In the genomic region with DNA sequence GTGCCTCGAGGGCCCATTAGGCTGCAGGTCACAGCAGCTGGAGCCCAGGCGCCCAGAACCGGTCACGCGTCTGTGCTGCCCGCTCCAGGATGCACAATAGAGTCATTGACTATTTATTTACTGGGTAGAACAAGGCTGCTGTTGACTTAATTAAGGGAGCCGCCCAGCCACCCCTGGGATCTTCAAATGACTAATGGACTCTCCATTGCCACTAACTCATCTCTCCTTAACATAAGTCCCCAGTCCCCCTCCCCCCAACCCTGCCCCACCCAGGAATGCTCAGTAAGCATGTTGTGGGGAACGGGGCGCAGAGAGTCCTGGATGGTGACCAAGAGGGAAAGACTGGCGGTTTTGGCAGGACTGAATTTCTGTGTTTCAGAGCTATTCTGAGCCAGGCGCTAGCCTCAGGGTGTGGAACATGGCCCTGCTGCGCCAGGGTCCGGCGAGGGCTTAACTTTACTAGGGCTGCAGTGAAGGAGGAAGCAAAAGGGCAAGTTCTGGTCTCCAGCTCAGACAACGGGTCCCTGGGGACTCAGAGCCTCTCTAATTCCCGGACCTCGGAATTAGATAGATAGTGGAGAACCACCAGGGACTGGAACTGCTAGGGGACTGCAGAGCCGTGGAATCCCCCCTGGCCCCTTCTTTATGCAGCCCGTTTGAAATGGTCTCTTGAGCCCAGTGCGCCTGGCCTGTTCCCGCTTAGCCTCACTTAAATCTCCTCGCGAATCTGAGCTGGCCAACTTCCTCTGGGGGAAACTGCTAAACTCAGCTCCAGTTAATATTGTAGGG, we compare ENCODE assay signal across 13 cellular contexts. TPM values are rescaled to one million over a fixed set of nuclear protein-coding genes. Genes with fewer than 3 reads are reported as not detected.
DNase-seq lines count a peak whose midpoint lies in the region; ATAC-seq, FAIRE-seq and TF ChIP-seq lines count a peak whose summit lies in the region.
"Had no signal": no experiment of that assay in that cellular context is flagged by ENCODE, and none has a peak within 500 bp of the region (broad histone marks: within the 10 kb centered on the region; RNA-seq: fewer than 3 reads in every experiment).

No MANE protein-coding gene starts in this region.

- peaks cover 13% of the 10 kb centered on the region for H4K20me1 ChIP-seq in neural progenitor cell (ENCODE audit: low read depth)

- H3K4me1 ChIP-seq in endodermal cell (ENCODE audit: control insufficient read depth, insufficient read depth, low read length) (no peaks in the 10 kb centered on the region), neural progenitor cell (peaks cover 15% of the 10 kb centered on the region)
- H3K4me1 ChIP-seq: psoas muscle had no signal

- 11 to 37% methylated on average over 6 to 23 of the region's 23 CpGs for WGBS in endodermal cell (ENCODE audit: insufficient coverage in 1 of 2, insufficient read length in 1 of 2), 2 experiments

- H3K4me1 Mint-ChIP-seq in endodermal cell (peaks cover 20% of the 10 kb centered on the region), neural progenitor cell (peaks cover 19% of the 10 kb centered on the region)
- H3K4me1 Mint-ChIP-seq in activated T-helper 1 cell treated with anti-CD3 and anti-CD28 coated beads, Interleukin-12 subunit alpha, Interleukin-12 subunit beta, Interleukin-2, Interleukin-4 antibody, amounts not matched to agents 30 ng/mL and 10 ng/mL and 1 ng/mL, durations not matched to agents 14 hours and 24 hours and 36 hours (ENCODE audit: low read depth) = no peaks in the 10 kb centered on the region
- no peaks in the 10 kb centered on the region for H3K4me1 Mint-ChIP-seq in activated CD8-positive, alpha-beta memory T cell treated with anti-CD3 and anti-CD28 coated beads, Interleukin-2, amount 10 ng/mL, durations not matched to agents 7 days and 5 days

- intact Hi-C loops in activated T-helper 1 cell treated with anti-CD3 and anti-CD28 coated beads, Interleukin-12 subunit alpha, Interleukin-12 subunit beta, Interleukin-2, Interleukin-4 antibody, amounts not matched to agents 30 ng/mL and 10 ng/mL and 1 ng/mL, durations not matched to agents 14 hours and 24 hours and 36 hours (cut with micrococcal nuclease) = no loop called here

- ATAC-seq in activated CD8-positive, alpha-beta memory T cell treated with anti-CD3 and anti-CD28 coated beads, Interleukin-2, amount 10 ng/mL, durations not matched to agents 7 days and 5 days = no peak
- ATAC-seq: psoas muscle had no signal

- no peak overlapping the region for H3K9ac ChIP-seq in endodermal cell (ENCODE audit: extremely low read depth, low read length, poor library complexity, severe bottlenecking)
- no peak overlapping the region for H3K9ac ChIP-seq in neural progenitor cell

- H3K4me2 ChIP-seq in neural progenitor cell = peak overlapping the region; percentile 96

- no peaks in the 10 kb centered on the region for H3K9me3 ChIP-seq in endodermal cell (ENCODE audit: control insufficient read depth, low read length)
- H3K9me3 ChIP-seq in neural progenitor cell (ENCODE audit: low read depth) = no peaks in the 10 kb centered on the region
- H3K9me3 ChIP-seq: psoas muscle had no signal

- H3K27ac Mint-ChIP-seq in endodermal cell (no peak overlapping the region), neural progenitor cell (no peak overlapping the region)
- H3K27ac Mint-ChIP-seq in activated T-helper 1 cell treated with anti-CD3 and anti-CD28 coated beads, Interleukin-12 subunit alpha, Interleukin-12 subunit beta, Interleukin-2, Interleukin-4 antibody, amounts not matched to agents 30 ng/mL and 10 ng/mL and 1 ng/mL, durations not matched to agents 14 hours and 24 hours and 36 hours = no peak overlapping the region
- no peak overlapping the region for H3K27ac Mint-ChIP-seq in activated CD8-positive, alpha-beta memory T cell treated with anti-CD3 and anti-CD28 coated beads, Interleukin-2, amount 10 ng/mL, durations not matched to agents 7 days and 5 days
- H3K27ac Mint-ChIP-seq: activated T-helper 2 cell treated with anti-CD3 and anti-CD28 coated beads, Interferon-gamma antibody, Interleukin-2, Interleukin-4, amounts not matched to agents 10 μg/mL and 5 μg/mL and 100 μg/mL, durations not matched to agents 14 hours and 24 hours and 36 hours had no signal

- H3K79me2 ChIP-seq in neural progenitor cell (ENCODE audit: low read depth) = no peaks in the 10 kb centered on the region

- FAIRE-seq in frontal cortex (lab: Jason Lieb, UNC) = no peak
- no peak for FAIRE-seq in HTR-8/SVneo (lab: Jason Lieb, UNC)
- FAIRE-seq: G401.6, islet of Langerhans, TTC549 had no signal

- DNase-seq in ELF-1 (ENCODE audit: low read depth, low spot score) = peak; percentile 54
- peak; percentile 23 for DNase-seq in NCI-H2029 (lab: John Stamatoyannopoulos, UW)
- DNase-seq in endodermal cell = peak; percentile 74
- DNase-seq in neural progenitor cell (ENCODE audit: low spot score) = peak; percentile 40
- DNase-seq in activated T-helper 1 cell treated with anti-CD3 and anti-CD28 coated beads, Interleukin-12 subunit alpha, Interleukin-12 subunit beta, Interleukin-2, Interleukin-4 antibody, amounts not matched to agents 30 ng/mL and 10 ng/mL and 1 ng/mL, durations not matched to agents 14 hours and 24 hours and 36 hours (ENCODE audit: low spot score) = no peak
- no peak for DNase-seq in frontal cortex (ENCODE audit: low spot score in 2 of 2)
- no peak for DNase-seq in activated CD8-positive, alpha-beta memory T cell treated with anti-CD3 and anti-CD28 coated beads, Interleukin-2, amount 10 ng/mL, durations not matched to agents 7 days and 5 days
- DNase-seq in HTR-8/SVneo (ENCODE audit: insufficient read length, low spot score) = no peak

- H3K4me3 ChIP-seq in endodermal cell (ENCODE audit: low read length) (peak overlapping the region; percentile 76), neural progenitor cell (peak overlapping the region; percentile 56)

- H3K36me3 ChIP-seq in endodermal cell (ENCODE audit: control insufficient read depth, insufficient read depth, low read length) (no peaks in the 10 kb centered on the region), neural progenitor cell (no peaks in the 10 kb centered on the region)

- H3K36me3 Mint-ChIP-seq in endodermal cell (ENCODE audit: low read depth) = no peaks in the 10 kb centered on the region
- H3K36me3 Mint-ChIP-seq in neural progenitor cell = no peaks in the 10 kb centered on the region
- no peaks in the 10 kb centered on the region for H3K36me3 Mint-ChIP-seq in activated T-helper 1 cell treated with anti-CD3 and anti-CD28 coated beads, Interleukin-12 subunit alpha, Interleukin-12 subunit beta, Interleukin-2, Interleukin-4 antibody, amounts not matched to agents 30 ng/mL and 10 ng/mL and 1 ng/mL, durations not matched to agents 14 hours and 24 hours and 36 hours (ENCODE audit: low read depth)
- H3K36me3 Mint-ChIP-seq in activated CD8-positive, alpha-beta memory T cell treated with anti-CD3 and anti-CD28 coated beads, Interleukin-2, amount 10 ng/mL, durations not matched to agents 7 days and 5 days = no peaks in the 10 kb centered on the region

- H3K4me3 Mint-ChIP-seq in endodermal cell = peak overlapping the region; percentile 71
- H3K4me3 Mint-ChIP-seq in neural progenitor cell = peak overlapping the region; percentile 90
- no peak overlapping the region for H3K4me3 Mint-ChIP-seq in activated T-helper 1 cell treated with anti-CD3 and anti-CD28 coated beads, Interleukin-12 subunit alpha, Interleukin-12 subunit beta, Interleukin-2, Interleukin-4 antibody, amounts not matched to agents 30 ng/mL and 10 ng/mL and 1 ng/mL, durations not matched to agents 14 hours and 24 hours and 36 hours
- H3K4me3 Mint-ChIP-seq in activated CD8-positive, alpha-beta memory T cell treated with anti-CD3 and anti-CD28 coated beads, Interleukin-2, amount 10 ng/mL, durations not matched to agents 7 days and 5 days = no peak overlapping the region

- TF ChIP-seq CTCF in endodermal cell (conservative IDR thresholded peaks at IDR 0.05) (no peak), neural progenitor cell (IDR thresholded peaks at IDR 0.05) (no peak)

- CTCF ChIA-PET in activated CD8-positive, alpha-beta memory T cell treated with anti-CD3 and anti-CD28 coated beads, Interleukin-2, amount 10 ng/mL, durations not matched to agents 7 days and 5 days (lab: Charles Lee) = no interaction called here

- H3K27me3 Mint-ChIP-seq in endodermal cell (ENCODE audit: insufficient read depth) = peaks cover 65% of the 10 kb centered on the region
- H3K27me3 Mint-ChIP-seq in neural progenitor cell (ENCODE audit: insufficient read depth, low read depth) = peaks cover 35% of the 10 kb centered on the region
- H3K27me3 Mint-ChIP-seq in activated T-helper 1 cell treated with anti-CD3 and anti-CD28 coated beads, Interleukin-12 subunit alpha, Interleukin-12 subunit beta, Interleukin-2, Interleukin-4 antibody, amounts not matched to agents 30 ng/mL and 10 ng/mL and 1 ng/mL, durations not matched to agents 14 hours and 24 hours and 36 hours (ENCODE audit: insufficient read depth) = peaks cover 30% of the 10 kb centered on the region
- H3K27me3 Mint-ChIP-seq in activated CD8-positive, alpha-beta memory T cell treated with anti-CD3 and anti-CD28 coated beads, Interleukin-2, amount 10 ng/mL, durations not matched to agents 7 days and 5 days = peaks cover 38% of the 10 kb centered on the region

- H3F3A ChIP-seq in neural progenitor cell (ENCODE audit: low read depth) = peaks cover 13% of the 10 kb centered on the region

- H3K9me3 Mint-ChIP-seq in endodermal cell = no peaks in the 10 kb centered on the region
- no peaks in the 10 kb centered on the region for H3K9me3 Mint-ChIP-seq in neural progenitor cell
- no peaks in the 10 kb centered on the region for H3K9me3 Mint-ChIP-seq in activated T-helper 1 cell treated with anti-CD3 and anti-CD28 coated beads, Interleukin-12 subunit alpha, Interleukin-12 subunit beta, Interleukin-2, Interleukin-4 antibody, amounts not matched to agents 30 ng/mL and 10 ng/mL and 1 ng/mL, durations not matched to agents 14 hours and 24 hours and 36 hours
- H3K9me3 Mint-ChIP-seq in activated CD8-positive, alpha-beta memory T cell treated with anti-CD3 and anti-CD28 coated beads, Interleukin-2, amount 10 ng/mL, durations not matched to agents 7 days and 5 days (ENCODE audit: low read depth) = no peaks in the 10 kb centered on the region
- H3K9me3 Mint-ChIP-seq: activated T-helper 2 cell treated with anti-CD3 and anti-CD28 coated beads, Interferon-gamma antibody, Interleukin-2, Interleukin-4, amounts not matched to agents 10 μg/mL and 5 μg/mL and 100 μg/mL, durations not matched to agents 14 hours and 24 hours and 36 hours had no signal

- H2AFZ ChIP-seq in neural progenitor cell (replicated peaks) = peak overlapping the region; percentile 75

- H3K27ac ChIP-seq in endodermal cell (ENCODE audit: low read depth, low read length) (no peak overlapping the region), neural progenitor cell (no peak overlapping the region)
- H3K27ac ChIP-seq: psoas muscle had no signal

- peaks cover 70% of the 10 kb centered on the region for H3K27me3 ChIP-seq in endodermal cell (ENCODE audit: control insufficient read depth, insufficient read depth, low read length, poor library complexity, severe bottlenecking)
- peaks cover 74% of the 10 kb centered on the region for H3K27me3 ChIP-seq in neural progenitor cell

RNA-seq across cellular contexts. Expression of a gene that starts 1.5 kb away (rescaled TPM):
- total RNA-seq in endodermal cell = 1 to 10 TPM in 1 of 2 donors, under 1 TPM in 1; 1.00 to 4.5 TPM
- 2.2 TPM for polyA plus RNA-seq in endodermal cell (2013, experiment 1 of 2)
- 2.1 TPM for polyA plus RNA-seq in endodermal cell (2013, experiment 2 of 2)
- total RNA-seq in neural progenitor cell (ENCODE audit: low replicate concordance) = 0.88 and 1.5 TPM in 2 replicates
- not detected in 2 replicates for total RNA-seq in activated T-helper 1 cell treated with anti-CD3 and anti-CD28 coated beads, Interleukin-12 subunit alpha, Interleukin-12 subunit beta, Interleukin-2, Interleukin-4 antibody, amounts not matched to agents 30 ng/mL and 10 ng/mL and 1 ng/mL, durations not matched to agents 14 hours and 24 hours and 36 hours
- 130 TPM for total RNA-seq in frontal cortex
- not detected for total RNA-seq in activated CD8-positive, alpha-beta memory T cell treated with anti-CD3 and anti-CD28 coated beads, Interleukin-2, amount 10 ng/mL, durations not matched to agents 7 days and 5 days
- total RNA-seq: activated T-helper 2 cell treated with anti-CD3 and anti-CD28 coated beads, Interferon-gamma antibody, Interleukin-2, Interleukin-4, amounts not matched to agents 10 μg/mL and 5 μg/mL and 100 μg/mL, durations not matched to agents 14 hours and 24 hours and 36 hours had no signal

Comparison
In these comparisons a context has a peak if more than half of its experiments do, and no peak if none do; other contexts are left out.
1. DNase-seq: peak in ELF-1 (single experiment), NCI-H2029 (single experiment), endodermal cell (single experiment) and neural progenitor cell (single experiment); none in activated T-helper 1 cell treated with anti-CD3 and anti-CD28 coated beads, Interleukin-12 subunit alpha, Interleukin-12 subunit beta, Interleukin-2, Interleukin-4 antibody, amounts not matched to agents 30 ng/mL and 10 ng/mL and 1 ng/mL, durations not matched to agents 14 hours and 24 hours and 36 hours (single experiment), frontal cortex (0 of 2), activated CD8-positive, alpha-beta memory T cell treated with anti-CD3 and anti-CD28 coated beads, Interleukin-2, amount 10 ng/mL, durations not matched to agents 7 days and 5 days (single experiment) and HTR-8/SVneo (single experiment).
2. H3K4me3 Mint-ChIP-seq: peak in endodermal cell (single experiment) and neural progenitor cell (single experiment); none in activated T-helper 1 cell treated with anti-CD3 and anti-CD28 coated beads, Interleukin-12 subunit alpha, Interleukin-12 subunit beta, Interleukin-2, Interleukin-4 antibody, amounts not matched to agents 30 ng/mL and 10 ng/mL and 1 ng/mL, durations not matched to agents 14 hours and 24 hours and 36 hours (single experiment) and activated CD8-positive, alpha-beta memory T cell treated with anti-CD3 and anti-CD28 coated beads, Interleukin-2, amount 10 ng/mL, durations not matched to agents 7 days and 5 days (single experiment).
3. RNA of a gene that starts 1.5 kb away (total RNA-seq): 130 TPM in frontal cortex (single experiment); 1.00 to 4.5 TPM in endodermal cell, 0.88 to 1.5 TPM in neural progenitor cell, not detected in activated CD8-positive, alpha-beta memory T cell treated with anti-CD3 and anti-CD28 coated beads, Interleukin-2, amount 10 ng/mL, durations not matched to agents 7 days and 5 days and not detected in activated T-helper 1 cell treated with anti-CD3 and anti-CD28 coated beads, Interleukin-12 subunit alpha, Interleukin-12 subunit beta, Interleukin-2, Interleukin-4 antibody, amounts not matched to agents 30 ng/mL and 10 ng/mL and 1 ng/mL, durations not matched to agents 14 hours and 24 hours and 36 hours; every median in the first group is over 10 times any median in the second.